In the genomic region with DNA sequence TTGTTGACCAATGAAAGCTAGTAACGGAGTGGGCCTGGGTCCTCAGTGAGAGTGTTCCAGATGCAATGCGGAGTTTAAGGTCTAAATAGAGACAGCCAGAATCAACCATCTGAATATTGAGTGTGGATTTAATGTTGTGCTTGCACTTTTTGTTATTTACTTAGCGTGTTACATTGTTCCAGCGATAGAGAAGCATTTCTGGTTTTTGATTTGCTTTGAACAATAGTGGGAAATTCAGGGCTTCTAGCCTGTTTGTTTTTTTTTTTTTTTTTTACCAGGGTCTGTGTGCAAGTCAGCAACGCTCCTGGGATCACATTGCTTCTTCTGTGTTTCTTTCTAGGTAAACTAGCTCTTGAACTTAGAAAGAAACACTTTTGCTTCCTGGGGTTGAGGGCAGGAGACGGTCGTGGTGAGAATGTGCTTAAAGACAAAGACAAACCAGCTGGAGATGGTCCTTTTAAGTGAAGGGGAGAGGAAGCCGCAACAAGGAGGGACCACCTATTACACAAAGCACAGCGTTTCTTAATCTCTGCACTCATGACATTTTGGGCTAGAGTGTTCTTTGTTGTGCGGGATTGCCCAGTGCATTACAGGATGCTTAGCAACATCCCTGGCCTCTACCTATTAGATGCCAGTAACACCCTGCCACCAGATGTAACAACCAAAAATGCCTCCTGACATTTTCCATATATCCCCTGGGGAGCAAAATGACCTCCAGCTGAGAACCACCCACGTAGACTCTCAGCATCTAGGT, we compare ENCODE assay signal across 10 cellular contexts.
"Had no signal": no experiment of that assay in that cellular context is flagged by ENCODE, and none has a peak within 500 bp of the region (broad histone marks: within the 10 kb centered on the region; RNA-seq: fewer than 3 reads in every experiment).

No MANE protein-coding gene starts in this region.

- H3K4me1 Mint-ChIP-seq: activated CD4-positive, alpha-beta T cell treated with anti-CD3 and anti-CD28 coated beads, Interleukin-2, amount 10 ng/mL, durations not matched to agents 24 days and 14 days; immature natural killer cell had no signal

- H3K4me3 Mint-ChIP-seq: activated CD4-positive, alpha-beta T cell treated with anti-CD3 and anti-CD28 coated beads, Interleukin-2, amount 10 ng/mL, durations not matched to agents 24 days and 14 days; activated T-helper 1 cell treated with anti-CD3 and anti-CD28 coated beads, Interleukin-12 subunit alpha, Interleukin-12 subunit beta, Interleukin-2, Interleukin-4 antibody, amounts not matched to agents 30 ng/mL and 10 ng/mL and 1 ng/mL, durations not matched to agents 14 hours and 24 hours and 36 hours; immature natural killer cell; T-helper 1 cell treated with Interleukin-12 subunit alpha and Interleukin-12 subunit beta and Interleukin-4 antibody, amounts not matched to agents 30 μg/mL and 1 μg/mL, for 36 hours; type B pancreatic cell had no signal

- DNase-seq: activated CD4-positive, alpha-beta T cell treated with anti-CD3 and anti-CD28 coated beads, Interleukin-2, amount 10 ng/mL, durations not matched to agents 24 days and 14 days; dorsolateral prefrontal cortex; immature natural killer cell; psoas muscle; right lobe of liver; stimulated activated naive CD8-positive, alpha-beta T cell treated with anti-CD3 and anti-CD28 coated beads, Interleukin-15, Interleukin-2, amounts not matched to agents 100 U/mL and 50 U/mL, for 24 hours had no signal

- ATAC-seq: esophagus mucosa; psoas muscle; right lobe of liver; stimulated activated naive CD8-positive, alpha-beta T cell treated with anti-CD3 and anti-CD28 coated beads, Interleukin-15, Interleukin-2, amounts not matched to agents 100 U/mL and 50 U/mL, for 24 hours had no signal

- H3K36me3 ChIP-seq: right lobe of liver had no signal

- H3K4me3 ChIP-seq: dorsolateral prefrontal cortex, psoas muscle, right lobe of liver had no signal

- H3K9me3 ChIP-seq: psoas muscle, right lobe of liver had no signal

- H3K27ac ChIP-seq: dorsolateral prefrontal cortex, psoas muscle, right lobe of liver had no signal

- H3K4me1 ChIP-seq: psoas muscle, right lobe of liver had no signal

- H3K9me3 Mint-ChIP-seq: activated T-helper 1 cell treated with anti-CD3 and anti-CD28 coated beads, Interleukin-12 subunit alpha, Interleukin-12 subunit beta, Interleukin-2, Interleukin-4 antibody, amounts not matched to agents 30 ng/mL and 10 ng/mL and 1 ng/mL, durations not matched to agents 14 hours and 24 hours and 36 hours; immature natural killer cell; T-helper 1 cell treated with Interleukin-12 subunit alpha and Interleukin-12 subunit beta and Interleukin-4 antibody, amounts not matched to agents 30 μg/mL and 1 μg/mL, for 36 hours; type B pancreatic cell had no signal

- H3K27me3 ChIP-seq: dorsolateral prefrontal cortex, right lobe of liver had no signal

- H3K27me3 Mint-ChIP-seq: activated CD4-positive, alpha-beta T cell treated with anti-CD3 and anti-CD28 coated beads, Interleukin-2, amount 10 ng/mL, durations not matched to agents 24 days and 14 days; type B pancreatic cell had no signal

- H3K27ac Mint-ChIP-seq: activated CD4-positive, alpha-beta T cell treated with anti-CD3 and anti-CD28 coated beads, Interleukin-2, amount 10 ng/mL, durations not matched to agents 24 days and 14 days; activated T-helper 1 cell treated with anti-CD3 and anti-CD28 coated beads, Interleukin-12 subunit alpha, Interleukin-12 subunit beta, Interleukin-2, Interleukin-4 antibody, amounts not matched to agents 30 ng/mL and 10 ng/mL and 1 ng/mL, durations not matched to agents 14 hours and 24 hours and 36 hours; immature natural killer cell; T-helper 1 cell treated with Interleukin-12 subunit alpha and Interleukin-12 subunit beta and Interleukin-4 antibody, amounts not matched to agents 30 μg/mL and 1 μg/mL, for 36 hours; type B pancreatic cell had no signal
